ENCODE assay signal across 21 cellular contexts in genomic region chr7:112649560-112649959, GRCh38.
"Had no signal": no experiment of that assay in that cellular context is flagged by ENCODE, and none has a peak within 500 bp of the region (broad histone marks: within the 10 kb centered on the region; RNA-seq: fewer than 3 reads in every experiment).

No MANE protein-coding gene starts in this region.

- H3K27me3 Mint-ChIP-seq: activated naive CD4-positive, alpha-beta T cell treated with anti-CD3 and anti-CD28 coated beads, Interleukin-2, amount 10 ng/mL, durations not matched to agents 7 days and 5 days; type B pancreatic cell had no signal

- FAIRE-seq: astrocyte, endometrium had no signal

- H3K27me3 ChIP-seq: esophagus squamous epithelium, gastrocnemius medialis, heart left ventricle, neural progenitor cell, ovary, sigmoid colon had no signal

- H2AFZ ChIP-seq: neural progenitor cell had no signal

- H3K36me3 ChIP-seq: esophagus squamous epithelium, gastrocnemius medialis, heart left ventricle, neural progenitor cell, ovary, sigmoid colon had no signal

- H3K27ac ChIP-seq: dorsolateral prefrontal cortex, esophagus squamous epithelium, gastrocnemius medialis, heart left ventricle, neural progenitor cell, ovary, sigmoid colon had no signal

- H3K9me3 ChIP-seq: ovary had no signal

- H3K36me3 Mint-ChIP-seq: activated naive CD4-positive, alpha-beta T cell treated with anti-CD3 and anti-CD28 coated beads, Interleukin-2, amount 10 ng/mL, durations not matched to agents 7 days and 5 days; immature natural killer cell; neural progenitor cell; T-cell; type B pancreatic cell had no signal

- H3K4me1 ChIP-seq: esophagus squamous epithelium, gastrocnemius medialis, heart left ventricle, neural progenitor cell, sigmoid colon had no signal

- H3K4me3 ChIP-seq: dorsolateral prefrontal cortex, esophagus squamous epithelium, gastrocnemius medialis, heart left ventricle, lung, neural progenitor cell, ovary, sigmoid colon had no signal

- H3K4me1 Mint-ChIP-seq: activated naive CD4-positive, alpha-beta T cell treated with anti-CD3 and anti-CD28 coated beads, Interleukin-2, amount 10 ng/mL, durations not matched to agents 7 days and 5 days; immature natural killer cell; naive B cell; neural progenitor cell; stimulated activated naive CD8-positive, alpha-beta T cell treated with anti-CD3 and anti-CD28 coated beads, Interleukin-15, amount 100 ng/mL, for 72 hours; T-cell had no signal

- DNase-seq: activated CD4-positive, alpha-beta T cell treated with anti-CD3 and anti-CD28 coated beads, Interleukin-2, amount 50 U/mL, for 1 hour; activated naive CD4-positive, alpha-beta T cell treated with anti-CD3 and anti-CD28 coated beads, Interleukin-2, amount 10 ng/mL, durations not matched to agents 7 days and 5 days; dorsolateral prefrontal cortex; esophagus squamous epithelium; gastrocnemius medialis; heart left ventricle; immature natural killer cell; left cardiac atrium; naive B cell; ovary; sigmoid colon; stimulated activated CD4-positive, alpha-beta T cell treated with anti-CD3 and anti-CD28 coated beads, Interleukin-1b, Interleukin-23, amount 100 ng/mL, for 48 hours; stimulated activated naive CD8-positive, alpha-beta T cell treated with anti-CD3 and anti-CD28 coated beads, Interleukin-15, amount 100 ng/mL, for 72 hours; T-cell; T-helper 9 cell had no signal

- H3K27ac Mint-ChIP-seq: activated naive CD4-positive, alpha-beta T cell treated with anti-CD3 and anti-CD28 coated beads, Interleukin-2, amount 10 ng/mL, durations not matched to agents 7 days and 5 days; immature natural killer cell; naive B cell; neural progenitor cell; stimulated activated naive CD8-positive, alpha-beta T cell treated with anti-CD3 and anti-CD28 coated beads, Interleukin-15, amount 100 ng/mL, for 72 hours; T-cell; type B pancreatic cell had no signal

- H3K9ac ChIP-seq: neural progenitor cell had no signal

- H3K4me3 Mint-ChIP-seq: activated naive CD4-positive, alpha-beta T cell treated with anti-CD3 and anti-CD28 coated beads, Interleukin-2, amount 10 ng/mL, durations not matched to agents 7 days and 5 days; immature natural killer cell; naive B cell; neural progenitor cell; stimulated activated naive CD8-positive, alpha-beta T cell treated with anti-CD3 and anti-CD28 coated beads, Interleukin-15, amount 100 ng/mL, for 72 hours; T-cell; type B pancreatic cell had no signal

- H3K4me2 ChIP-seq: neural progenitor cell had no signal

- ATAC-seq: activated CD4-positive, CD25-positive, alpha-beta regulatory T cell treated with anti-CD3 and anti-CD28 coated beads, Interleukin-2, amount 50 U/mL, for 24 hours; gastrocnemius medialis; heart left ventricle; left cardiac atrium; stimulated activated naive CD8-positive, alpha-beta T cell treated with anti-CD3 and anti-CD28 coated beads, Interleukin-15, amount 100 ng/mL, for 72 hours; T-cell had no signal
